In the genomic region with DNA sequence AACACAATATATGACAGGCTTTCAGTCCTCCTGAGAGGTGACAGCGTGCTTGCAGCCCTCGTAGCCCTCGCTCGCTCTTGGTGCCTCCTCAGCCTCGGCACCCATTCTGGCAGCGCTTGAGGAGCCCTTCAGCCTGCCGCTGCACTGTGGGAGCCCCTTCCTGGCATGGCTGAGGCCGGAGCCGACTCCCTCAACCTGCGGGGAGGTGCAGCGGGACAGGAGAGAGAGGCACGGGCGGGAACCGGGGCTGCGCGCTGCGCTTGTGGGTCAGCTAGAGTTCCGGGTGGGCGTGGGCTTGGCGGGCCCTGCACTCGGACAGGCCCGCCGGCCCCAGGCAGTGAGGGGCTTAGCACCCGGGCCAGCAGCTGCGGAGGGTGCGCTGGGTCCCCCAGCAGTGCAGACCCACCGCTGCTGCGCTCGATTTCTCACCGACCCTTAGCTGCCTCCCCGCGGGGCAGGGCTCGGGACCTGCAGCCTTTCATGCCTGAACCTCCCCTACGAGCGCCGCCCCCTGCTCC, we compare ENCODE assay signal across 27 cellular contexts.
"Had no signal": no experiment of that assay in that cellular context is flagged by ENCODE, and none has a peak within 500 bp of the region (broad histone marks: within the 10 kb centered on the region; RNA-seq: fewer than 3 reads in every experiment).

No MANE protein-coding gene starts in this region.

- H3K36me3 Mint-ChIP-seq: stimulated activated effector memory CD8-positive, alpha-beta T cell treated with anti-CD3 and anti-CD28 coated beads, Interleukin-12 subunit alpha, Interleukin-12 subunit beta, amount 100 ng/mL, for 72 hours; stimulated activated memory B cell treated with anti-CD40 and anti-IgM and Interleukin-4, amounts not matched to agents 10 μg/mL and 1 μg/mL and 100 μg/mL, for 72 hours; stimulated activated naive B cell treated with anti-CD40 and anti-IgM and Interleukin-4, amounts not matched to agents 10 μg/mL and 1 μg/mL and 100 μg/mL, for 72 hours; type B pancreatic cell had no signal

- H3K27ac Mint-ChIP-seq: stimulated activated effector memory CD8-positive, alpha-beta T cell treated with anti-CD3 and anti-CD28 coated beads, Interleukin-12 subunit alpha, Interleukin-12 subunit beta, amount 100 ng/mL, for 72 hours; stimulated activated memory B cell treated with anti-CD40 and anti-IgM and Interleukin-4, amounts not matched to agents 10 μg/mL and 1 μg/mL and 100 μg/mL, for 72 hours; stimulated activated naive B cell treated with anti-CD40 and anti-IgM and Interleukin-4, amounts not matched to agents 10 μg/mL and 1 μg/mL and 100 μg/mL, for 72 hours; stimulated activated naive CD8-positive, alpha-beta T cell treated with anti-CD3 and anti-CD28 coated beads, Interleukin-15, amount 100 ng/mL, for 72 hours; stimulated activated naive CD8-positive, alpha-beta T cell treated with anti-CD3 and anti-CD28 coated beads, Interleukin-15, Interleukin-2, amounts not matched to agents 100 ng/mL and 50 ng/mL, for 24 hours; type B pancreatic cell had no signal

- H3K4me3 ChIP-seq: stomach, suprapubic skin, thoracic aorta, thyroid gland, tibial artery, tibial nerve, transverse colon, upper lobe of left lung, upper lobe of right lung, uterus, vagina had no signal

- H3K27ac ChIP-seq: stomach, suprapubic skin, thoracic aorta, thyroid gland, tibial artery, tibial nerve, transverse colon, upper lobe of left lung, upper lobe of right lung, uterus, vagina had no signal

- DNase-seq: stimulated activated CD4-positive, alpha-beta T cell treated with anti-CD3 and anti-CD28 coated beads, Interleukin-2, amount 100 ng/mL, for 24 hours; stimulated activated CD4-positive, alpha-beta T cell treated with anti-CD3 and anti-CD28 coated beads, Interleukin-2, amount 100 ng/mL, for 48 hours; stimulated activated CD4-positive, alpha-beta T cell treated with anti-CD3 and anti-CD28 coated beads, Interleukin-4, amount 100 ng/mL, for 1 hour; stimulated activated CD4-positive, alpha-beta T cell treated with anti-CD3 and anti-CD28 coated beads, Interleukin-4, amount 100 ng/mL, for 24 hours; stimulated activated CD4-positive, alpha-beta T cell treated with anti-CD3 and anti-CD28 coated beads, Interleukin-4, amount 100 ng/mL, for 4 hours; stimulated activated CD8-positive, alpha-beta memory T cell treated with anti-CD3 and anti-CD28 coated beads, Interleukin-4, amount 100 ng/mL, for 48 hours; stimulated activated naive B cell treated with anti-CD40 and anti-IgM and Interleukin-4, amounts not matched to agents 10 μg/mL and 1 μg/mL and 100 μg/mL, for 72 hours; stimulated activated naive CD4-positive, alpha-beta T cell; stimulated activated naive CD4-positive, alpha-beta T cell treated with Interleukin-2 at 50 U/mL for 16 hours; stimulated activated naive CD8-positive, alpha-beta T cell treated with anti-CD3 and anti-CD28 coated beads, Interleukin-15, amount 100 ng/mL, for 72 hours; stimulated activated naive CD8-positive, alpha-beta T cell treated with anti-CD3 and anti-CD28 coated beads, Interleukin-15, Interleukin-2, amounts not matched to agents 100 U/mL and 50 U/mL, for 24 hours; stomach; substantia nigra; thyroid gland; tibial artery; transverse colon; upper lobe of right lung; uterus had no signal

- H3K27me3 ChIP-seq: suprapubic skin, thyroid gland, tibial artery, tibial nerve, transverse colon, upper lobe of left lung, upper lobe of right lung, uterus, vagina had no signal

- H3K27me3 Mint-ChIP-seq: stimulated activated naive CD8-positive, alpha-beta T cell treated with anti-CD3 and anti-CD28 coated beads, Interleukin-15, amount 100 ng/mL, for 72 hours had no signal

- H3K9me3 Mint-ChIP-seq: stimulated activated effector memory CD8-positive, alpha-beta T cell treated with anti-CD3 and anti-CD28 coated beads, Interleukin-12 subunit alpha, Interleukin-12 subunit beta, amount 100 ng/mL, for 72 hours; stimulated activated memory B cell treated with anti-CD40 and anti-IgM and Interleukin-4, amounts not matched to agents 10 μg/mL and 1 μg/mL and 100 μg/mL, for 72 hours; stimulated activated naive B cell treated with anti-CD40 and anti-IgM and Interleukin-4, amounts not matched to agents 10 μg/mL and 1 μg/mL and 100 μg/mL, for 72 hours; stimulated activated naive CD8-positive, alpha-beta T cell treated with anti-CD3 and anti-CD28 coated beads, Interleukin-15, amount 100 ng/mL, for 72 hours; stimulated activated naive CD8-positive, alpha-beta T cell treated with anti-CD3 and anti-CD28 coated beads, Interleukin-15, Interleukin-2, amounts not matched to agents 100 ng/mL and 50 ng/mL, for 24 hours; type B pancreatic cell had no signal

- H3K4me3 Mint-ChIP-seq: stimulated activated effector memory CD8-positive, alpha-beta T cell treated with anti-CD3 and anti-CD28 coated beads, Interleukin-12 subunit alpha, Interleukin-12 subunit beta, amount 100 ng/mL, for 72 hours; stimulated activated memory B cell treated with anti-CD40 and anti-IgM and Interleukin-4, amounts not matched to agents 10 μg/mL and 1 μg/mL and 100 μg/mL, for 72 hours; stimulated activated naive B cell treated with anti-CD40 and anti-IgM and Interleukin-4, amounts not matched to agents 10 μg/mL and 1 μg/mL and 100 μg/mL, for 72 hours; stimulated activated naive CD8-positive, alpha-beta T cell treated with anti-CD3 and anti-CD28 coated beads, Interleukin-15, amount 100 ng/mL, for 72 hours; stimulated activated naive CD8-positive, alpha-beta T cell treated with anti-CD3 and anti-CD28 coated beads, Interleukin-15, Interleukin-2, amounts not matched to agents 100 ng/mL and 50 ng/mL, for 24 hours; type B pancreatic cell had no signal

- H3K9me3 ChIP-seq: stomach, suprapubic skin, thoracic aorta, thyroid gland, tibial artery, tibial nerve, transverse colon, upper lobe of left lung, upper lobe of right lung, uterus, vagina had no signal

- H3K36me3 ChIP-seq: stomach, suprapubic skin, thoracic aorta, thyroid gland, tibial artery, tibial nerve, transverse colon, upper lobe of left lung, upper lobe of right lung, uterus, vagina had no signal
